Comparison of ENCODE assay signal across 15 cellular contexts in genomic region chr9:6450641-6451375, GRCh38.
"Had no signal": no experiment of that assay in that cellular context is flagged by ENCODE, and none has a peak within 500 bp of the region (broad histone marks: within the 10 kb centered on the region; RNA-seq: fewer than 3 reads in every experiment).

No MANE protein-coding gene starts in this region.

- FAIRE-seq: frontal cortex, kidney, pancreas, TTC549 had no signal

- DNase-seq: activated naive CD4-positive, alpha-beta T cell; body of pancreas; cerebellar nuclear complex; heart right ventricle; kidney; left ventricle myocardium superior; pancreas; retina; stimulated activated CD4-positive, alpha-beta T cell treated with anti-CD3 and anti-CD28 coated beads, Interleukin-4, amount 100 ng/mL, for 4 hours; thyroid gland; uterus had no signal

- H3K9me3 ChIP-seq: body of pancreas, pancreas, thyroid gland, uterus had no signal

- H3K27ac Mint-ChIP-seq: T-helper 1 cell treated with Interleukin-12 subunit alpha and Interleukin-12 subunit beta and Interleukin-4 antibody, amounts not matched to agents 30 μg/mL and 1 μg/mL, for 36 hours had no signal

- H3K4me3 ChIP-seq: body of pancreas, heart right ventricle, pancreas, skin epidermis, thyroid gland, uterus had no signal

- H3K27ac ChIP-seq: body of pancreas, heart right ventricle, pancreas, skin epidermis, thyroid gland, uterus had no signal

- H3K36me3 ChIP-seq: pancreas, thyroid gland, uterus had no signal

- H3K4me3 Mint-ChIP-seq: T-helper 1 cell treated with Interleukin-12 subunit alpha and Interleukin-12 subunit beta and Interleukin-4 antibody, amounts not matched to agents 30 μg/mL and 1 μg/mL, for 36 hours had no signal

- H3K27me3 ChIP-seq: body of pancreas, heart right ventricle, pancreas, thyroid gland, uterus had no signal
